ENCODE assay signal across 16 cellular contexts in the genomic region with DNA sequence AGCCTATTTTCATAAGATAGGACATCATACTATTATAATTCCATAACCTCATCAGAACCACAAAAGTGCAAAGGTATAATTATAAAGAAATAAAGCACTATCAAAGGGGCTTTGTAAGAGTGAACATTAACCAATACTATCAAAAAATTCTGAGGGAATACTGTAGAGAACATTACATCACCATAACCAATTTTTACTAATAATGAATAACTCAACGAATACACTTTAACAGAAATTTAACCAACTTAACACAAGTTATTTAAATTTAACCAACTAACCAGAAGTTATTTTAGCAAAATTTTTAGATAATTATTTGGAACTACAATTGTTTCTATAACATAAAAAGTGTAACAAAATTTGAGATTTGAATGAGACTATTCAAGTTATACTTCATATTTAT. TPM values are rescaled to one million over a fixed set of nuclear protein-coding genes. Genes with fewer than 3 reads are reported as not detected.
"Had no signal": no experiment of that assay in that cellular context is flagged by ENCODE, and none has a peak within 500 bp of the region (broad histone marks: within the 10 kb centered on the region; RNA-seq: fewer than 3 reads in every experiment).

No MANE protein-coding gene starts in this region.

- FAIRE-seq: urothelium cell line had no signal

- H3K4me1 ChIP-seq: foreskin keratinocyte, right atrium auricular region, suprapubic skin, thyroid gland had no signal

- H3K4me3 ChIP-seq: right atrium auricular region, smooth muscle cell, suprapubic skin, thyroid gland had no signal

- H3K36me3 ChIP-seq: neutrophil, right atrium auricular region, suprapubic skin, thyroid gland had no signal

- H3K27me3 Mint-ChIP-seq: type B pancreatic cell had no signal

- H3K4me3 Mint-ChIP-seq: naive thymus-derived CD8-positive, alpha-beta T cell; stimulated activated effector memory CD8-positive, alpha-beta T cell treated with anti-CD3 and anti-CD28 coated beads, Interleukin-12 subunit alpha, Interleukin-12 subunit beta, amount 100 ng/mL, for 72 hours; type B pancreatic cell had no signal

- H3K4me1 Mint-ChIP-seq: stimulated activated effector memory CD8-positive, alpha-beta T cell treated with anti-CD3 and anti-CD28 coated beads, Interleukin-12 subunit alpha, Interleukin-12 subunit beta, amount 100 ng/mL, for 72 hours had no signal

- H3K27ac Mint-ChIP-seq: naive thymus-derived CD8-positive, alpha-beta T cell; stimulated activated effector memory CD8-positive, alpha-beta T cell treated with anti-CD3 and anti-CD28 coated beads, Interleukin-12 subunit alpha, Interleukin-12 subunit beta, amount 100 ng/mL, for 72 hours; type B pancreatic cell had no signal

- H3K4me2 ChIP-seq: smooth muscle cell had no signal

- H3K27me3 ChIP-seq: neutrophil, right atrium auricular region, suprapubic skin, thyroid gland had no signal

- DNase-seq: effector memory CD4-positive, alpha-beta T cell; head of caudate nucleus; hypothalamus; naive thymus-derived CD8-positive, alpha-beta T cell; stimulated activated CD4-positive, alpha-beta T cell treated with anti-CD3 and anti-CD28 coated beads, Interleukin-4, amount 100 ng/mL, for 1 hour; stimulated activated CD8-positive, alpha-beta memory T cell treated with anti-CD3 and anti-CD28 coated beads, Interleukin-4, amount 100 ng/mL, for 48 hours; stimulated activated naive CD8-positive, alpha-beta T cell treated with anti-CD3 and anti-CD28 coated beads, Interleukin-15, Interleukin-2, amounts not matched to agents 100 U/mL and 50 U/mL, for 24 hours; thyroid gland had no signal

- ATAC-seq: foreskin keratinocyte; naive thymus-derived CD8-positive, alpha-beta T cell; stimulated activated effector memory CD8-positive, alpha-beta T cell treated with anti-CD3 and anti-CD28 coated beads, Interleukin-12 subunit alpha, Interleukin-12 subunit beta, amount 100 ng/mL, for 72 hours; stimulated activated naive CD8-positive, alpha-beta T cell treated with anti-CD3 and anti-CD28 coated beads, Interleukin-15, Interleukin-2, amounts not matched to agents 100 U/mL and 50 U/mL, for 24 hours had no signal

- H3K9me3 ChIP-seq: neutrophil, right atrium auricular region, suprapubic skin, thyroid gland had no signal

- H3K9me3 Mint-ChIP-seq: stimulated activated effector memory CD8-positive, alpha-beta T cell treated with anti-CD3 and anti-CD28 coated beads, Interleukin-12 subunit alpha, Interleukin-12 subunit beta, amount 100 ng/mL, for 72 hours; type B pancreatic cell had no signal

- H3K36me3 Mint-ChIP-seq: naive thymus-derived CD8-positive, alpha-beta T cell; stimulated activated effector memory CD8-positive, alpha-beta T cell treated with anti-CD3 and anti-CD28 coated beads, Interleukin-12 subunit alpha, Interleukin-12 subunit beta, amount 100 ng/mL, for 72 hours; type B pancreatic cell had no signal

- H3K27ac ChIP-seq: foreskin keratinocyte, neutrophil, right atrium auricular region, suprapubic skin, thyroid gland had no signal

RNA-seq across cellular contexts. Expression of a gene that starts 34.8 kb away (rescaled TPM):
- total RNA-seq: foreskin keratinocyte had no signal
- polyA plus RNA-seq: foreskin keratinocyte had no signal
